17 cellular contexts compared by ENCODE assay signal in genomic region chrX:148161661-148162060, GRCh38.
DNase-seq lines count a peak whose midpoint lies in the region; ATAC-seq and TF ChIP-seq lines count a peak whose summit lies in the region.
"Had no signal": no experiment of that assay in that cellular context is flagged by ENCODE, and none has a peak within 500 bp of the region (broad histone marks: within the 10 kb centered on the region; RNA-seq: fewer than 3 reads in every experiment).

No MANE protein-coding gene starts in this region.

- peaks cover 0 to 3% (median 0%) of the 10 kb centered on the region in 5 experiments for H3K9me3 Mint-ChIP-seq in brain
- H3K9me3 Mint-ChIP-seq: CD4-positive, CD25-positive, alpha-beta regulatory T cell had no signal

- in situ Hi-C loops in G401 (cut with HindIII; ENCODE audit: low sequenced_read_pairs) = no loop called here

- peaks cover 4% of the 10 kb centered on the region for H3K27me3 Mint-ChIP-seq in brain
- H3K27me3 Mint-ChIP-seq: CD4-positive, CD25-positive, alpha-beta regulatory T cell had no signal

- H3K4me3 Mint-ChIP-seq in brain = peak overlapping the region in 2 of 5 experiments; percentile 33 to 44
- H3K4me3 Mint-ChIP-seq: CD4-positive, CD25-positive, alpha-beta regulatory T cell; CD8-positive, alpha-beta memory T cell had no signal

- no peak for TF ChIP-seq CTCF in brain (conservative IDR thresholded peaks at IDR 0.05)

- no peaks in the 10 kb centered on the region for H3K4me1 Mint-ChIP-seq in brain
- H3K4me1 Mint-ChIP-seq: CD4-positive, CD25-positive, alpha-beta regulatory T cell; CD8-positive, alpha-beta memory T cell had no signal

- H3K36me3 Mint-ChIP-seq in brain = no peaks in the 10 kb centered on the region
- H3K36me3 Mint-ChIP-seq: CD4-positive, CD25-positive, alpha-beta regulatory T cell; CD8-positive, alpha-beta memory T cell had no signal

- DNase-seq in Ammon's horn (ENCODE audit: low spot score) (peak; percentile 4), G401 (ENCODE audit: low spot score) (peak; percentile 60), NCI-H2171 treated with DMSO at 0.1 percent for 48 hours (lab: John Stamatoyannopoulos, UW) (peak; percentile 69), kidney glomerular epithelial cell (lab: John Stamatoyannopoulos, UW) (no peak), NCI-H1092 (lab: John Stamatoyannopoulos, UW) (no peak)
- DNase-seq in stimulated activated naive CD4-positive, alpha-beta T cell (lab: John Stamatoyannopoulos, UW) = no peak
- DNase-seq: 8988T; BE2C; CD4-positive, CD25-positive, alpha-beta regulatory T cell; CD8-positive, alpha-beta memory T cell; COR-L47; DMS79 treated with DMSO at 0.1 percent for 48 hours; IMR-90 had no signal

- H3K27ac Mint-ChIP-seq in brain = peak overlapping the region in 3 of 5 experiments; percentile 13 to 83 (median 82)
- H3K27ac Mint-ChIP-seq: CD4-positive, CD25-positive, alpha-beta regulatory T cell; CD8-positive, alpha-beta memory T cell had no signal

- ATAC-seq in HG03457 (IDR thresholded peaks at IDR 0.05; ENCODE audit: unreplicated experiment) = no peak
- ATAC-seq: GM12878, K562 had no signal

Comparison
In these comparisons a context has a peak if more than half of its experiments do, and no peak if none do; other contexts are left out.
1. DNase-seq: peak in Ammon's horn (single experiment), G401 (single experiment) and NCI-H2171 treated with DMSO at 0.1 percent for 48 hours (single experiment); none in kidney glomerular epithelial cell (single experiment), NCI-H1092 (single experiment) and stimulated activated naive CD4-positive, alpha-beta T cell (0 of 6).